ENCODE assay signal across 8 cellular contexts in genomic region chr14:49633650-49634546, GRCh38. TPM values are rescaled to one million over a fixed set of nuclear protein-coding genes. Genes with fewer than 3 reads are reported as not detected.
A peak's percentile ranks its signal among the peaks of the same experiment; 100 is the strongest.
DNase-seq lines count a peak whose midpoint lies in the region; ATAC-seq and TF ChIP-seq lines count a peak whose summit lies in the region.

No MANE protein-coding gene starts in this region.

- CTCF ChIA-PET in BJ (lab: Yijun Ruan, JAX) = interaction anchor here (0.6 to 2.3 kb wide), 20 partner anchors 10 to 229 kb away, joined by 3 to 25 read pairs (median 4); partner anchors contain the start of genes KLHDC2, MGAT2, NEMF and POLE2

- H3K36me3 ChIP-seq in BJ (ENCODE audit: control insufficient read depth, insufficient read depth, low read length) = no peaks in the 10 kb centered on the region

- peak overlapping the region; percentile 97 for H3K4me3 ChIP-seq in BJ (ENCODE audit: low read depth, low read length)

- H3K27me3 ChIP-seq in BJ (ENCODE audit: control insufficient read depth, insufficient read depth, low read length) = no peaks in the 10 kb centered on the region
- H3K27me3 ChIP-seq in layer of hippocampus (ENCODE audit: control insufficient read depth, insufficient read depth, low read length) = no peaks in the 10 kb centered on the region

- TF ChIP-seq POLR2A in GM19193 (IDR thresholded peaks at IDR 0.05; ENCODE audit: extremely low read depth, insufficient read depth, insufficient read length) = peak; percentile 95

- H3K27ac ChIP-seq in layer of hippocampus (ENCODE audit: low read depth, low read length) = peak overlapping the region; percentile 97

- POLR2A ChIA-PET in BJ (lab: Charles Lee) = interaction anchor here (1.0 kb wide), 1 partner anchor 13 kb away, joined by 4 read pairs; the partner anchor contains the start of genes MGAT2 and RPL36AL

- TF ChIP-seq CTCF in BJ (IDR thresholded peaks at IDR 0.05; ENCODE audit: insufficient read depth, low read depth, low read length) = peak; percentile 82

- DNase-seq in BJ (ENCODE audit: low read depth) (peak; percentile 47), NCI-H446 treated with DMSO at 0.1 percent for 48 hours (lab: John Stamatoyannopoulos, UW) (peak; percentile 89), cerebellum (ENCODE audit: low spot score) (peak; percentile 89)
- DNase-seq in activated CD4-positive, alpha-beta T cell treated with anti-CD3 and anti-CD28 coated beads for 1 hour = peak; percentile 92
- DNase-seq in stimulated activated CD4-positive, alpha-beta T cell treated with anti-CD3 and anti-CD28 coated beads, Interleukin-1b, Interleukin-23, amount 100 ng/mL, for 24 hours (ENCODE audit: low read depth in 4 of 4, low spot score in 1 of 4) = peak; percentile 83 to 94 (median 90)

- peak; percentile 84 for ATAC-seq in HG03432 (IDR thresholded peaks at IDR 0.05; ENCODE audit: unreplicated experiment)

RNA-seq across cellular contexts. Expression of gene DNAAF2, which starts 1.1 kb away (rescaled TPM):
- polyA plus RNA-seq in BJ (2011; rRNA removed) = 3.6 and 4.2 TPM in 2 replicates
- 1.0 and 1.1 TPM in 2 replicates for polyA minus RNA-seq in BJ (2011; rRNA and poly(A)+ RNA removed)
- total RNA-seq in cerebellum = 12.7 TPM

RNA-seq across cellular contexts. Expression of gene MGAT2, which starts 13.3 kb away (rescaled TPM):
- polyA plus RNA-seq in BJ (2011; rRNA removed) = 24.1 and 35.2 TPM in 2 replicates
- 12.0 and 18.5 TPM in 2 replicates for polyA minus RNA-seq in BJ (2011; rRNA and poly(A)+ RNA removed)
- total RNA-seq in cerebellum = 21.7 TPM

RNA-seq across cellular contexts. Expression of gene RPL36AL, which starts 13.5 kb away (rescaled TPM):
- 87.9 and 203 TPM in 2 replicates for polyA plus RNA-seq in BJ (2011; rRNA removed)
- 16.8 and 25.8 TPM in 2 replicates for polyA minus RNA-seq in BJ (2011; rRNA and poly(A)+ RNA removed)
- 35.6 TPM for total RNA-seq in cerebellum

RNA-seq across cellular contexts. Expression of gene LRR1, which starts 35.2 kb away (rescaled TPM):
- 8.6 and 11.9 TPM in 2 replicates for polyA plus RNA-seq in BJ (2011; rRNA removed)
- polyA minus RNA-seq in BJ (2011; rRNA and poly(A)+ RNA removed) = 3.7 and 4.5 TPM in 2 replicates
- 11.7 TPM for total RNA-seq in cerebellum

RNA-seq across cellular contexts. Expression of gene RPS29, which starts 47.7 kb away (rescaled TPM):
- 3,639 and 4,331 TPM in 2 replicates for polyA plus RNA-seq in BJ (2011; rRNA removed)
- polyA minus RNA-seq in BJ (2011; rRNA and poly(A)+ RNA removed) = 490 and 796 TPM in 2 replicates
- total RNA-seq in cerebellum = 818 TPM

Comparison
In these comparisons a context has a peak if more than half of its experiments do, and no peak if none do; other contexts are left out.
1. Peak in every context shown above with its lines: DNase-seq, ATAC-seq, H3K4me3 ChIP-seq and H3K27ac ChIP-seq.